Comparison of ENCODE assay signal across 11 cellular contexts in the genomic region with DNA sequence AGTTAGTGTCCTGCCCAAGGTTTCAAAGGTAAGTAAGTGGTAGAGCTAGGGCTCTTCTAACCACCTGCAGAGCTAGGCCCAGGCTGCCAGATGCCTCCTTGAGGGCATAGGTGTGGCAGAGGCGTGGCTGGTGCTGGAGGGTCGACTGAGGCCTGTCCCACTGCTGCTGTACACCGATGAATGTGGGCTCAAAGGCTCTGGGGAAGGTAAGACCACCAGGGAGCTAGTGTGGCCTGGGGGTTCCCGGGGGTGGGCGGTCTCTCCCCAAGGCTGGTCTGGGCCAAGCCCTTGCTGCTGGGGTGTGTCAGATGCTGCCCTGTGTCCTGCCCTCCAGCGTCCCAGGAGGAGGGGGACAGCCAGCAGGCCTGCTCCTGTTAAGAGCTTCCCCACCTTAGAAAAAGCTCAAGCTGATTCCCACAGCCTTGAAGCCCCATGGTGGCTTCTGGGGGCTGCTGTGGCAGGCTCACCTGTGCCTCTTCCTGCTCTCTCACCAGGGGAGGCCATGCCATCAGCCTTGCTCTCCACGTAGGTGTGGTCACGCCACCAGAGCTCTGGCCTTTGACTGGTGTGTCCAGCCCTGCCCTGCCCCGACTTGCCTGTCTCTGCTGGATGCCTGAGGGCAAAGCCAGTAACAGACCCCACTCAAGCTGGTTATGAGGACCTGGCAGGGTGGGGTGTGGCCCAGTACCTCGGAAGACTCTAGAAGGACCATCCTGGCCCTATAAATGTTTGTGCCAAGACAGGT.
DNase-seq lines count a peak whose midpoint lies in the region; ATAC-seq and TF ChIP-seq lines count a peak whose summit lies in the region.
"Had no signal": no experiment of that assay in that cellular context is flagged by ENCODE, and none has a peak within 500 bp of the region (broad histone marks: within the 10 kb centered on the region; RNA-seq: fewer than 3 reads in every experiment).

No MANE protein-coding gene starts in this region.

- TF ChIP-seq CTCF in GM10248 (IDR thresholded peaks at IDR 0.05; ENCODE audit: control extremely low read depth, extremely low read depth, low read depth, missing control alignments): no peak

- no peak overlapping the region for H3K4me3 ChIP-seq in muscle layer of colon (ENCODE audit: low read depth in 1 of 2, low read length in 2 of 2)
- H3K4me3 ChIP-seq: thoracic aorta had no signal

- H3K4me3 Mint-ChIP-seq in stimulated activated naive CD8-positive, alpha-beta T cell treated with anti-CD3 and anti-CD28 coated beads, Interleukin-15, Interleukin-2, amounts not matched to agents 100 ng/mL and 50 ng/mL, for 24 hours: no peak overlapping the region
- H3K4me3 Mint-ChIP-seq in stimulated activated naive CD8-positive, alpha-beta T cell treated with anti-CD3 and anti-CD28 coated beads, Interleukin-15, amount 100 ng/mL, for 72 hours: no peak overlapping the region

- no peaks in the 10 kb centered on the region for H3K9me3 ChIP-seq in muscle layer of colon (ENCODE audit: low read length)
- H3K9me3 ChIP-seq: SK-N-SH, thoracic aorta had no signal

- H3K27ac ChIP-seq in cingulate gyrus (ENCODE audit: low read depth, low read length): peak overlapping the region; percentile 54
- peak overlapping the region; percentile 24 for H3K27ac ChIP-seq in muscle layer of colon (ENCODE audit: low read depth, low read length)
- H3K27ac ChIP-seq: thoracic aorta had no signal

- H3K36me3 ChIP-seq in muscle layer of colon (ENCODE audit: insufficient read depth, low read length): peaks cover 39% of the 10 kb centered on the region

- H3K27me3 Mint-ChIP-seq in stimulated activated naive CD8-positive, alpha-beta T cell treated with anti-CD3 and anti-CD28 coated beads, Interleukin-15, Interleukin-2, amounts not matched to agents 100 ng/mL and 50 ng/mL, for 24 hours: no peaks in the 10 kb centered on the region
- no peaks in the 10 kb centered on the region for H3K27me3 Mint-ChIP-seq in stimulated activated naive CD8-positive, alpha-beta T cell treated with anti-CD3 and anti-CD28 coated beads, Interleukin-15, amount 100 ng/mL, for 72 hours

- H3K4me1 ChIP-seq in muscle layer of colon (ENCODE audit: insufficient read depth, low read length): peaks cover 61% of the 10 kb centered on the region

- H3K9ac ChIP-seq in muscle layer of colon (ENCODE audit: low read length): no peak overlapping the region
- H3K9ac ChIP-seq: SK-N-SH had no signal

- peaks cover 94% of the 10 kb centered on the region for H3K4me1 Mint-ChIP-seq in stimulated activated naive CD8-positive, alpha-beta T cell treated with anti-CD3 and anti-CD28 coated beads, Interleukin-15, Interleukin-2, amounts not matched to agents 100 ng/mL and 50 ng/mL, for 24 hours (ENCODE audit: low read depth)
- H3K4me1 Mint-ChIP-seq in stimulated activated naive CD8-positive, alpha-beta T cell treated with anti-CD3 and anti-CD28 coated beads, Interleukin-15, amount 100 ng/mL, for 72 hours: peaks cover 98% of the 10 kb centered on the region

- POLR2A ChIA-PET in GM10248 (lab: Yijun Ruan, JAX): no interaction called here

- H3K36me3 Mint-ChIP-seq in stimulated activated naive CD8-positive, alpha-beta T cell treated with anti-CD3 and anti-CD28 coated beads, Interleukin-15, Interleukin-2, amounts not matched to agents 100 ng/mL and 50 ng/mL, for 24 hours (ENCODE audit: low read depth): peaks cover 40% of the 10 kb centered on the region

- no peaks in the 10 kb centered on the region for H3K9me3 Mint-ChIP-seq in stimulated activated naive CD8-positive, alpha-beta T cell treated with anti-CD3 and anti-CD28 coated beads, Interleukin-15, Interleukin-2, amounts not matched to agents 100 ng/mL and 50 ng/mL, for 24 hours
- H3K9me3 Mint-ChIP-seq in stimulated activated naive CD8-positive, alpha-beta T cell treated with anti-CD3 and anti-CD28 coated beads, Interleukin-15, amount 100 ng/mL, for 72 hours: no peaks in the 10 kb centered on the region

- no peak for DNase-seq in stimulated activated naive CD8-positive, alpha-beta T cell treated with anti-CD3 and anti-CD28 coated beads, Interleukin-15, amount 100 ng/mL, for 72 hours
- DNase-seq in NCI-H526 (lab: John Stamatoyannopoulos, UW) (no peak), Kasumi-1 (lab: John Stamatoyannopoulos, UW) (no peak), GM10248 (ENCODE audit: extremely low spot score) (no peak)
- DNase-seq: NCI-H2227 treated with DMSO at 0.1 percent for 48 hours, SK-N-SH had no signal

- H3K27ac Mint-ChIP-seq in stimulated activated naive CD8-positive, alpha-beta T cell treated with anti-CD3 and anti-CD28 coated beads, Interleukin-15, Interleukin-2, amounts not matched to agents 100 ng/mL and 50 ng/mL, for 24 hours: peak overlapping the region; percentile 27
- peak overlapping the region in 1 of 2 donors; percentile 42 for H3K27ac Mint-ChIP-seq in stimulated activated naive CD8-positive, alpha-beta T cell treated with anti-CD3 and anti-CD28 coated beads, Interleukin-15, amount 100 ng/mL, for 72 hours

- H3K27me3 ChIP-seq in muscle layer of colon (ENCODE audit: control insufficient read depth in 1 of 2, insufficient read depth in 2 of 2, low read length in 2 of 2): no peaks in the 10 kb centered on the region

- ATAC-seq in stimulated activated naive CD8-positive, alpha-beta T cell treated with anti-CD3 and anti-CD28 coated beads, Interleukin-15, amount 100 ng/mL, for 72 hours: no peak
- no peak for ATAC-seq in GM21717 (IDR thresholded peaks at IDR 0.05; ENCODE audit: unreplicated experiment)

- CTCF ChIA-PET in GM10248 (lab: Yijun Ruan, JAX): interaction anchor here (1.1 to 44.4 kb wide), 5 partner anchors 8 to 38 kb away, joined by 3 to 1216 read pairs (median 34); a partner anchor contains a TSS
